2 cellular contexts compared by ENCODE assay signal in genomic region chr3:48472673-48472922, GRCh38.
TF ChIP-seq lines count a peak whose summit lies in the region.

No MANE protein-coding gene starts in this region.

TF ChIP-seq in GM12878, 131 proteins besides CTCF, POLR2A, EP300 and RAD21:
- TF ChIP-seq SMAD1 (IDR thresholded peaks at IDR 0.05; ENCODE audit: low read depth, partially characterized antibody) (peak; percentile 38), RAD51 (IDR thresholded peaks at IDR 0.05) (no peak), CBFB (IDR thresholded peaks at IDR 0.05; ENCODE audit: low read depth) (0 out of 2 replicates have a peak, but pooled peaks have one; percentile 71)

TF ChIP-seq in liver, 16 proteins besides CTCF, POLR2A, EP300 and RAD21:
- TF ChIP-seq GABPA (IDR thresholded peaks at IDR 0.05 in 1 of 2, conservative IDR thresholded peaks at IDR 0.05 in 1 of 2) (no peak), FOXA1 (IDR thresholded peaks at IDR 0.05) (no peak), HNF4A (conservative IDR thresholded peaks at IDR 0.05) (no peak), ATF3 (IDR thresholded peaks at IDR 0.05) (no peak), MAX (IDR thresholded peaks at IDR 0.05) (no peak), JUND (IDR thresholded peaks at IDR 0.05) (no peak), FOXA2 (IDR thresholded peaks at IDR 0.05) (no peak), YY1 (IDR thresholded peaks at IDR 0.05) (no peak), TAF1 (conservative IDR thresholded peaks at IDR 0.05) (no peak)
